22 cellular contexts compared by ENCODE assay signal in the genomic region with DNA sequence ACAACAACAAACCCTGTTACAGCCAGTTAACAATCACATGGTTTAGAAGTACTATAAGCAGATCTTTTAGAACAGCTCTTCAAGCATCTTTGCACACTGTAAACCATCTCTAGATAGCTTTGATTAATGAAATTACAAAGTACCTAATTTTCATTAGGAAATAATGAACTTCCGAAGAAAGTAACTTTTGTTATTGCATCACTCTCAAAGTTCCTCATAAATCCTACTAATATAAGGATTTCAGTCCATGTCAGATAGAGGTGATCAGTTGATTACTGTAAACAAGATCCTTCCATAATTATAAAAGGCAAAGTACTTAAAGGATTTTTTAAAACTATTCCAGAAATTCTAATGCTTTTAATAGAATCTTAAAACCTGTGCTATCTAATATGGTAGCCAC.
"Had no signal": no experiment of that assay in that cellular context is flagged by ENCODE, and none has a peak within 500 bp of the region (broad histone marks: within the 10 kb centered on the region; RNA-seq: fewer than 3 reads in every experiment).

No MANE protein-coding gene starts in this region.

- H3K27me3 ChIP-seq: MG63 had no signal

- H3K4me3 ChIP-seq: MG63 had no signal

- H3K36me3 ChIP-seq: MG63 had no signal

- ATAC-seq: Panc1 had no signal

- H3K27ac ChIP-seq: RWPE1 had no signal

- DNase-seq: Karpas-422, KG1, MG63, NCI-H1092, NCI-H1105 treated with DMSO at 0.1 percent for 48 hours, NCI-H1417 treated with DMSO at 0.1 percent for 48 hours, NCI-H146, NCI-H1694 treated with DMSO at 0.1 percent for 48 hours, NCI-H1930, NCI-H2081, NCI-H2107, NCI-H2171, NCI-H226, NCI-H446, NCI-H510A, NCI-H524 treated with DMSO at 0.1 percent for 48 hours, NCI-H69, NCI-H774, SHP77, T-helper 1 cell had no signal
